In the genomic region with DNA sequence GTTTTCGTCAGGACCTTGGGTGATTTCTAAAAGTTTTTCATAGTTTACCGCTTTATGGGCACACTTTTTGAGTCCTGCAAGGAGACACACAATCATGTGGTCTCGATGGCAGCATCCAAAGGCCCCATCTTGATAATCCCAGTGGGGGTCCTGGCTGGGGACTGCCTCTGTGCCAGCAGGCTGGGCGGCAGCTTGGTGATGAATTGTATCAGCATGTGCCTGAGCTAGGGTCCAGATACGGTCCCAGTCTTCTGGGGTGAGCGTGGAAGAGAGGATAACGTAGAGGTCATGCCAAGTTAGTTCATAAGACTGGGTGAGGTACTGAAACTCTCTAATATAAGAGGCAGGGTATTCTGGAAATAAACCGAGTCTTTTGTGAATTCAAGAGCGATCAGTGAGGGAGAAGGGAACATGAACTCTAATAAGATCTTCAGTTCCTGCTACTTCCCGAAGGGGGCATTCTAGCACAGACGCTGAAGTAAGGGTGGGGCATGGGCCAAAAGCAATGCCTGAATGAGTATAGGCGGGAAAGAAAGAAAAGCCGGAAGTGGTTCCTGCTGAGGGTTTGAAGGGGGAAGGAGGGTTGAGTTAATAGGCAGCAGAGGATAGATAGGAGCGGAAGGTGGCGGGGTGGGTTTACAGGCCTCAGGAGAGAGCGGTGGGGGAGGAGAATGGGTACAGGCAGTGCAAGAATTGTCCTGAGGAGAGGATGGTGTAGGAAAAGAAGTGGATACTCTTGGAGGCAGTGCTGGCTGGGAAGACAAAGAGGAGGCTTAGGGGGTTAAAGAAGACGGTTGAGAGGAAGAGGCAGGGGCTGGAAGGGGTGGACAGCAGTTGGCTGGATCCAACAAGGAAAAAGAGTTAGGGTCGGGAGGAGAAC, we compare ENCODE assay signal across 1 cellular context.
TF ChIP-seq lines count a peak whose summit lies in the region.

No MANE protein-coding gene starts in this region.

TF ChIP-seq in HCT116, 20 proteins besides CTCF, POLR2A, EP300 and RAD21:
- TF ChIP-seq, protein P1, sequence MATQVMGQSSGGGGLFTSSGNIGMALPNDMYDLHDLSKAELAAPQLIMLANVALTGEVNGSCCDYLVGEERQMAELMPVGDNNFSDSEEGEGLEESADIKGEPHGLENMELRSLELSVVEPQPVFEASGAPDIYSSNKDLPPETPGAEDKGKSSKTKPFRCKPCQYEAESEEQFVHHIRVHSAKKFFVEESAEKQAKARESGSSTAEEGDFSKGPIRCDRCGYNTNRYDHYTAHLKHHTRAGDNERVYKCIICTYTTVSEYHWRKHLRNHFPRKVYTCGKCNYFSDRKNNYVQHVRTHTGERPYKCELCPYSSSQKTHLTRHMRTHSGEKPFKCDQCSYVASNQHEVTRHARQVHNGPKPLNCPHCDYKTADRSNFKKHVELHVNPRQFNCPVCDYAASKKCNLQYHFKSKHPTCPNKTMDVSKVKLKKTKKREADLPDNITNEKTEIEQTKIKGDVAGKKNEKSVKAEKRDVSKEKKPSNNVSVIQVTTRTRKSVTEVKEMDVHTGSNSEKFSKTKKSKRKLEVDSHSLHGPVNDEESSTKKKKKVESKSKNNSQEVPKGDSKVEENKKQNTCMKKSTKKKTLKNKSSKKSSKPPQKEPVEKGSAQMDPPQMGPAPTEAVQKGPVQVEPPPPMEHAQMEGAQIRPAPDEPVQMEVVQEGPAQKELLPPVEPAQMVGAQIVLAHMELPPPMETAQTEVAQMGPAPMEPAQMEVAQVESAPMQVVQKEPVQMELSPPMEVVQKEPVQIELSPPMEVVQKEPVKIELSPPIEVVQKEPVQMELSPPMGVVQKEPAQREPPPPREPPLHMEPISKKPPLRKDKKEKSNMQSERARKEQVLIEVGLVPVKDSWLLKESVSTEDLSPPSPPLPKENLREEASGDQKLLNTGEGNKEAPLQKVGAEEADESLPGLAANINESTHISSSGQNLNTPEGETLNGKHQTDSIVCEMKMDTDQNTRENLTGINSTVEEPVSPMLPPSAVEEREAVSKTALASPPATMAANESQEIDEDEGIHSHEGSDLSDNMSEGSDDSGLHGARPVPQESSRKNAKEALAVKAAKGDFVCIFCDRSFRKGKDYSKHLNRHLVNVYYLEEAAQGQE (IDR thresholded peaks at IDR 0.05; ENCODE audit: low read depth), result no peak
- TF ChIP-seq SRF (IDR thresholded peaks at IDR 0.05; ENCODE audit: low read depth) (no peak), SP1 (IDR thresholded peaks at IDR 0.05; ENCODE audit: low read depth) (no peak), YY1 (IDR thresholded peaks at IDR 0.05; ENCODE audit: extremely low read depth, insufficient replicate concordance, low read depth, low read length) (peak; percentile 13), CEBPB (IDR thresholded peaks at IDR 0.05; ENCODE audit: low read depth) (no peak), ELF1 (IDR thresholded peaks at IDR 0.05; ENCODE audit: borderline replicate concordance, low read depth) (peak; percentile 74), ZNF274 (IDR thresholded peaks at IDR 0.05; ENCODE audit: low read depth, low read length) (no peak), ZFX (IDR thresholded peaks at IDR 0.05) (no peak), EGR1 (IDR thresholded peaks at IDR 0.05; ENCODE audit: low read depth) (peak; percentile 28; the same call in 1 of the 2 replicates), FOSL1 (IDR thresholded peaks at IDR 0.05; ENCODE audit: low read depth) (no peak), JUND (IDR thresholded peaks at IDR 0.05) (no peak), POLR2AphosphoS5 (IDR thresholded peaks at IDR 0.05; ENCODE audit: low read depth, low read length) (peak; percentile 33; the same call in 1 of the 2 replicates), TCF7L2 (IDR thresholded peaks at IDR 0.05; ENCODE audit: borderline replicate concordance, extremely low read depth, insufficient read depth, insufficient read length) (no peak)
- TF ChIP-seq, protein P2, sequence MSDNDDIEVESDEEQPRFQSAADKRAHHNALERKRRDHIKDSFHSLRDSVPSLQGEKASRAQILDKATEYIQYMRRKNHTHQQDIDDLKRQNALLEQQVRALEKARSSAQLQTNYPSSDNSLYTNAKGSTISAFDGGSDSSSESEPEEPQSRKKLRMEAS (IDR thresholded peaks at IDR 0.05), result peak; percentile 33; the same call in 1 of the 2 replicates
- TF ChIP-seq, protein P3, sequence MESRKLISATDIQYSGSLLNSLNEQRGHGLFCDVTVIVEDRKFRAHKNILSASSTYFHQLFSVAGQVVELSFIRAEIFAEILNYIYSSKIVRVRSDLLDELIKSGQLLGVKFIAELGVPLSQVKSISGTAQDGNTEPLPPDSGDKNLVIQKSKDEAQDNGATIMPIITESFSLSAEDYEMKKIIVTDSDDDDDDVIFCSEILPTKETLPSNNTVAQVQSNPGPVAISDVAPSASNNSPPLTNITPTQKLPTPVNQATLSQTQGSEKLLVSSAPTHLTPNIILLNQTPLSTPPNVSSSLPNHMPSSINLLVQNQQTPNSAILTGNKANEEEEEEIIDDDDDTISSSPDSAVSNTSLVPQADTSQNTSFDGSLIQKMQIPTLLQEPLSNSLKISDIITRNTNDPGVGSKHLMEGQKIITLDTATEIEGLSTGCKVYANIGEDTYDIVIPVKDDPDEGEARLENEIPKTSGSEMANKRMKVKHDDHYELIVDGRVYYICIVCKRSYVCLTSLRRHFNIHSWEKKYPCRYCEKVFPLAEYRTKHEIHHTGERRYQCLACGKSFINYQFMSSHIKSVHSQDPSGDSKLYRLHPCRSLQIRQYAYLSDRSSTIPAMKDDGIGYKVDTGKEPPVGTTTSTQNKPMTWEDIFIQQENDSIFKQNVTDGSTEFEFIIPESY (IDR thresholded peaks at IDR 0.05; ENCODE audit: extremely low read depth, insufficient replicate concordance, low read length), result no peak
